ENCODE assay signal across 23 cellular contexts in genomic region chr1:24999426-24999825, GRCh38.
A peak's percentile ranks its signal among the peaks of the same experiment; 100 is the strongest.
DNase-seq lines count a peak whose midpoint lies in the region; ATAC-seq and TF ChIP-seq lines count a peak whose summit lies in the region.
"Had no signal": no experiment of that assay in that cellular context is flagged by ENCODE, and none has a peak within 500 bp of the region (broad histone marks: within the 10 kb centered on the region; RNA-seq: fewer than 3 reads in every experiment).

No MANE protein-coding gene starts in this region.

- POLR2A ChIA-PET in naive thymus-derived CD8-positive, alpha-beta T cell (lab: Charles Lee), result interaction anchor here (0.8 to 11.4 kb wide), 12 partner anchors 9 to 73 kb away, joined by 3 to 139 read pairs (median 3); no protein-coding TSS in a partner anchor

- peaks cover 7% of the 10 kb centered on the region for H3K9me3 Mint-ChIP-seq in T-helper 1 cell treated with Interleukin-12 subunit alpha and Interleukin-12 subunit beta and Interleukin-4 antibody, amounts not matched to agents 30 μg/mL and 1 μg/mL, for 36 hours
- H3K9me3 Mint-ChIP-seq in activated T-helper 17 cell treated with anti-CD3 and anti-CD28 coated beads, Interleukin-2, amount 50 U/mL, for 72 hours, result no peaks in the 10 kb centered on the region
- peaks cover 0 to 11% (median 0%) of the 10 kb centered on the region in 9 donors for H3K9me3 Mint-ChIP-seq in naive thymus-derived CD8-positive, alpha-beta T cell
- H3K9me3 Mint-ChIP-seq in HFFc6 (no peaks in the 10 kb centered on the region), endodermal cell (peaks cover 2% of the 10 kb centered on the region)
- H3K9me3 Mint-ChIP-seq: activated B cell treated with CpG ODN at 0.5 μM for 24 hours, brain, GM23338 had no signal

- peak overlapping the region in 2 of 11 experiments; percentile 16 to 79; a peak in 3 of 22 replicates for H3K9ac ChIP-seq in BLaER1 treated with 17β-estradiol and CSF1 and Interleukin-3, amounts not matched to agents 10 nM and 100 nM
- H3K9ac ChIP-seq in endodermal cell (ENCODE audit: extremely low read depth, low read length, poor library complexity, severe bottlenecking), result no peak overlapping the region

- peaks cover 10% of the 10 kb centered on the region for H3K36me3 Mint-ChIP-seq in T-helper 1 cell treated with Interleukin-12 subunit alpha and Interleukin-12 subunit beta and Interleukin-4 antibody, amounts not matched to agents 30 μg/mL and 1 μg/mL, for 36 hours (ENCODE audit: low read depth)
- H3K36me3 Mint-ChIP-seq in activated T-helper 17 cell treated with anti-CD3 and anti-CD28 coated beads, Interleukin-2, amount 50 U/mL, for 72 hours (ENCODE audit: low read depth), result no peaks in the 10 kb centered on the region
- H3K36me3 Mint-ChIP-seq in naive thymus-derived CD8-positive, alpha-beta T cell, result no peaks in the 10 kb centered on the region
- no peaks in the 10 kb centered on the region for H3K36me3 Mint-ChIP-seq in HFFc6 (ENCODE audit: low read depth)
- no peaks in the 10 kb centered on the region for H3K36me3 Mint-ChIP-seq in endodermal cell (ENCODE audit: low read depth)
- H3K36me3 Mint-ChIP-seq: brain had no signal

- H3K4me1 ChIP-seq in BLaER1 treated with 17β-estradiol and CSF1 and Interleukin-3, amounts not matched to agents 10 nM and 100 nM, result peaks cover 28 to 85% (median 71%) of the 10 kb centered on the region in 10 experiments
- H3K4me1 ChIP-seq in endodermal cell (ENCODE audit: control insufficient read depth, insufficient read depth, low read length), result no peaks in the 10 kb centered on the region
- H3K4me1 ChIP-seq: foreskin keratinocyte, sigmoid colon, upper lobe of left lung had no signal

- H3K27ac ChIP-seq in BLaER1 treated with 17β-estradiol and CSF1 and Interleukin-3, amounts not matched to agents 10 nM and 100 nM, result peak overlapping the region in 9 of 11 experiments; percentile 1 to 88 (median 52); a peak in 8 of 22 replicates
- no peak overlapping the region for H3K27ac ChIP-seq in endodermal cell (ENCODE audit: low read depth, low read length)
- H3K27ac ChIP-seq: 22Rv1, foreskin keratinocyte, sigmoid colon, upper lobe of left lung had no signal

- H3K27me3 ChIP-seq in BLaER1 treated with 17β-estradiol and CSF1 and Interleukin-3, amounts not matched to agents 10 nM and 100 nM, result no peaks in the 10 kb centered on the region
- H3K27me3 ChIP-seq in endodermal cell (ENCODE audit: control insufficient read depth, insufficient read depth, low read length, poor library complexity, severe bottlenecking), result no peaks in the 10 kb centered on the region
- H3K27me3 ChIP-seq: sigmoid colon, upper lobe of left lung had no signal

- ATAC-seq in activated T-helper 17 cell treated with anti-CD3 and anti-CD28 coated beads, Interleukin-2, amount 50 U/mL, for 72 hours (replicated peaks), result no peak
- no peak for ATAC-seq in naive thymus-derived CD8-positive, alpha-beta T cell
- ATAC-seq in HG02798 (IDR thresholded peaks at IDR 0.05; ENCODE audit: poor library complexity, unreplicated experiment), result no peak
- ATAC-seq: esophagus mucosa, foreskin keratinocyte, GM23338 had no signal

- H3K4me2 ChIP-seq in BLaER1 treated with 17β-estradiol and CSF1 and Interleukin-3, amounts not matched to agents 10 nM and 100 nM, result peak overlapping the region in 10 of 11 experiments; percentile 48 to 87 (median 72); a peak in 21 of 22 replicates
- H3K4me2 ChIP-seq: GM23338 had no signal

- H3K4me3 ChIP-seq in BLaER1 treated with 17β-estradiol and CSF1 and Interleukin-3, amounts not matched to agents 10 nM and 100 nM, result no peak overlapping the region
- H3K4me3 ChIP-seq in endodermal cell (ENCODE audit: low read length), result no peak overlapping the region
- H3K4me3 ChIP-seq: GM23338, sigmoid colon, upper lobe of left lung had no signal

- peak overlapping the region; percentile 49 for H3K27ac Mint-ChIP-seq in T-helper 1 cell treated with Interleukin-12 subunit alpha and Interleukin-12 subunit beta and Interleukin-4 antibody, amounts not matched to agents 30 μg/mL and 1 μg/mL, for 36 hours
- H3K27ac Mint-ChIP-seq in activated T-helper 17 cell treated with anti-CD3 and anti-CD28 coated beads, Interleukin-2, amount 50 U/mL, for 72 hours, result peak overlapping the region; percentile 38
- H3K27ac Mint-ChIP-seq in naive thymus-derived CD8-positive, alpha-beta T cell, result peak overlapping the region in 9 of 10 donors; percentile 73 to 100 (median 92)
- H3K27ac Mint-ChIP-seq in HFFc6, result no peak overlapping the region
- H3K27ac Mint-ChIP-seq in endodermal cell, result no peak overlapping the region
- H3K27ac Mint-ChIP-seq: activated B cell treated with CpG ODN at 0.5 μM for 24 hours, brain, GM23338 had no signal

- no peaks in the 10 kb centered on the region for H3K9me3 ChIP-seq in BLaER1 treated with 17β-estradiol and CSF1 and Interleukin-3, amounts not matched to agents 10 nM and 100 nM (replicated peaks in 1 of 11)
- H3K9me3 ChIP-seq in endodermal cell (ENCODE audit: control insufficient read depth, low read length), result no peaks in the 10 kb centered on the region
- H3K9me3 ChIP-seq: sigmoid colon, upper lobe of left lung had no signal

- no peak for DNase-seq in T-helper 1 cell
- DNase-seq in naive thymus-derived CD8-positive, alpha-beta T cell, result no peak
- DNase-seq in HFFc6, result no peak
- DNase-seq in endodermal cell, result no peak
- DNase-seq: activated B cell treated with CpG ODN at 0.5 μM for 24 hours; activated CD8-positive, alpha-beta memory T cell treated with anti-CD3 and anti-CD28 coated beads for 24 hours; DMS79 treated with DMSO at 0.1 percent for 48 hours; effector CD8-positive, alpha-beta T cell; foreskin keratinocyte; KBM-7; midbrain; NCI-H1436; sigmoid colon; stimulated activated CD4-positive, alpha-beta T cell treated with anti-CD3 and anti-CD28 coated beads, Interleukin-15, amount 100 ng/mL, for 24 hours; upper lobe of left lung had no signal

- H4K20me1 ChIP-seq in BLaER1 treated with 17β-estradiol and CSF1 and Interleukin-3, amounts not matched to agents 10 nM and 100 nM, result no peaks in the 10 kb centered on the region

- H3K36me3 ChIP-seq in BLaER1 treated with 17β-estradiol and CSF1 and Interleukin-3, amounts not matched to agents 10 nM and 100 nM, result no peaks in the 10 kb centered on the region
- no peaks in the 10 kb centered on the region for H3K36me3 ChIP-seq in endodermal cell (ENCODE audit: control insufficient read depth, insufficient read depth, low read length)
- H3K36me3 ChIP-seq: sigmoid colon, upper lobe of left lung had no signal

- no peaks in the 10 kb centered on the region for H3K27me3 Mint-ChIP-seq in T-helper 1 cell treated with Interleukin-12 subunit alpha and Interleukin-12 subunit beta and Interleukin-4 antibody, amounts not matched to agents 30 μg/mL and 1 μg/mL, for 36 hours (ENCODE audit: low read depth)
- no peaks in the 10 kb centered on the region for H3K27me3 Mint-ChIP-seq in activated T-helper 17 cell treated with anti-CD3 and anti-CD28 coated beads, Interleukin-2, amount 50 U/mL, for 72 hours
- H3K27me3 Mint-ChIP-seq in naive thymus-derived CD8-positive, alpha-beta T cell, result no peaks in the 10 kb centered on the region
- H3K27me3 Mint-ChIP-seq in HFFc6 (ENCODE audit: insufficient read depth), result peaks cover 13% of the 10 kb centered on the region
- no peaks in the 10 kb centered on the region for H3K27me3 Mint-ChIP-seq in endodermal cell (ENCODE audit: insufficient read depth)
- H3K27me3 Mint-ChIP-seq: activated B cell treated with CpG ODN at 0.5 μM for 24 hours, brain had no signal

- TF ChIP-seq CTCF in HFFc6 (IDR thresholded peaks at IDR 0.05), result no peak
- no peak for TF ChIP-seq CTCF in endodermal cell (conservative IDR thresholded peaks at IDR 0.05)

- H3K4me3 Mint-ChIP-seq in T-helper 1 cell treated with Interleukin-12 subunit alpha and Interleukin-12 subunit beta and Interleukin-4 antibody, amounts not matched to agents 30 μg/mL and 1 μg/mL, for 36 hours, result no peak overlapping the region
- no peak overlapping the region for H3K4me3 Mint-ChIP-seq in activated T-helper 17 cell treated with anti-CD3 and anti-CD28 coated beads, Interleukin-2, amount 50 U/mL, for 72 hours
- H3K4me3 Mint-ChIP-seq in naive thymus-derived CD8-positive, alpha-beta T cell, result peak overlapping the region in 4 of 10 donors; percentile 33 to 40 (median 37)
- no peak overlapping the region for H3K4me3 Mint-ChIP-seq in HFFc6
- H3K4me3 Mint-ChIP-seq in endodermal cell, result no peak overlapping the region
- H3K4me3 Mint-ChIP-seq: activated B cell treated with CpG ODN at 0.5 μM for 24 hours, brain, GM23338 had no signal

- H3K4me1 Mint-ChIP-seq in T-helper 1 cell treated with Interleukin-12 subunit alpha and Interleukin-12 subunit beta and Interleukin-4 antibody, amounts not matched to agents 30 μg/mL and 1 μg/mL, for 36 hours (ENCODE audit: low read depth), result peaks cover 53% of the 10 kb centered on the region
- H3K4me1 Mint-ChIP-seq in activated T-helper 17 cell treated with anti-CD3 and anti-CD28 coated beads, Interleukin-2, amount 50 U/mL, for 72 hours, result peaks cover 18% of the 10 kb centered on the region
- peaks cover 49 to 86% (median 83%) of the 10 kb centered on the region in 4 donors for H3K4me1 Mint-ChIP-seq in naive thymus-derived CD8-positive, alpha-beta T cell
- H3K4me1 Mint-ChIP-seq in HFFc6 (ENCODE audit: low read depth), result peaks cover 8% of the 10 kb centered on the region
- H3K4me1 Mint-ChIP-seq in endodermal cell, result peaks cover 12% of the 10 kb centered on the region
- H3K4me1 Mint-ChIP-seq: brain, GM23338 had no signal

- 86 to 87% methylated on average over 8 to 10 of the region's 10 CpGs for WGBS in endodermal cell (ENCODE audit: insufficient coverage in 1 of 2, insufficient read length in 1 of 2), 2 experiments

Comparison
In these comparisons a context has a peak if more than half of its experiments do, and no peak if none do; other contexts are left out.
1. H3K27ac Mint-ChIP-seq: peak in T-helper 1 cell treated with Interleukin-12 subunit alpha and Interleukin-12 subunit beta and Interleukin-4 antibody, amounts not matched to agents 30 μg/mL and 1 μg/mL, for 36 hours (single experiment), activated T-helper 17 cell treated with anti-CD3 and anti-CD28 coated beads, Interleukin-2, amount 50 U/mL, for 72 hours (single experiment) and naive thymus-derived CD8-positive, alpha-beta T cell (9 of 10); none in HFFc6 (single experiment) and endodermal cell (single experiment).